9 cellular contexts compared by ENCODE assay signal in the genomic region with DNA sequence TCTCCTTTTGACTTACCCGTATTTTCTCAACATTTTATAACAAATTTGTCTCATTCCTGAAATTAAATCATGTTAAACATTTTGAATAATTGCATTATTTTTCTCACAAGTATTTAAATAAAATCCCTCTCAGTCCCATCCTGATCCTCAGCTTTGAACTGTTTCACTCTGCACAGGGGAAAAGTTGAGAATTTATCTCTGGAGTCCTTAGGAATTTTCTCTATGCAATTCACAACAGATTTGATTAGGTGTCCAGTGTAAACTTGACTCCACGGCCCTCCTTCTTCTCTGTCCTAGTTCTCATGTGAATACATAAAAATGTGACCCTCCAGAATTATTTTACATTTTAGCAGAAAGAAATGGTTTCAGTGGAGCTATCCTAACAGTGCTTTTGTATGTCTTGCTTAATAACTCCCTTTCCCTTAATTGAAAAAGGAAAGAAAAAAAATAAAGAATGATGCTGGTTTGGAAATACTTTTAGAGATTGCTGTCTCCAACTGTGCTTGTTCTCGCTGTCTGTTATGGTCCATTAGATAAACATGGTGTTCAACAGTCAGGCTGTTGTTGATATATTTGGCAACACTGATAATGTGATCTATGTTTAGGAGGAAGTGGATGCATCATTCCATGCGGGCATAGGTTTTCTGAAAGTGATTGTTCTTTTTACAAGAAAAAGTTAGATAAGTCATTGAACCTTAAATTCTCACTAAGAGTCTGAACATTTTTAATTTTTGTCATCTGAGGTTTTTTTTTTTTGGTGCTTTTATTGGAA.
DNase-seq lines count a peak whose midpoint lies in the region; ATAC-seq and TF ChIP-seq lines count a peak whose summit lies in the region.
"Had no signal": no experiment of that assay in that cellular context is flagged by ENCODE, and none has a peak within 500 bp of the region (broad histone marks: within the 10 kb centered on the region; RNA-seq: fewer than 3 reads in every experiment).

No MANE protein-coding gene starts in this region.

- no peaks in the 10 kb centered on the region for H3K27me3 ChIP-seq in kidney epithelial cell (ENCODE audit: control insufficient read depth, insufficient read depth, low read length)
- H3K27me3 ChIP-seq in thoracic aorta (replicated peaks; ENCODE audit: insufficient read depth): no peaks in the 10 kb centered on the region

- peaks cover 12 to 24% of the 10 kb centered on the region in 2 donors for H3K4me1 ChIP-seq in thoracic aorta (ENCODE audit: control insufficient read depth in 1 of 2, low read depth in 2 of 2)

- H3K27ac ChIP-seq in thoracic aorta: peak overlapping the region in 1 of 2 donors; percentile 47

- ATAC-seq in thoracic aorta (ENCODE audit: insufficient number of reproducible peaks, low FRiP score, low read depth) (peak; percentile 39), GM21786 (IDR thresholded peaks at IDR 0.05; ENCODE audit: unreplicated experiment) (no peak), HG03439 (IDR thresholded peaks at IDR 0.05; ENCODE audit: unreplicated experiment) (no peak)

- no peaks in the 10 kb centered on the region for H3K9me3 ChIP-seq in thoracic aorta

- TF ChIP-seq CTCF in kidney epithelial cell (IDR thresholded peaks at IDR 0.05; ENCODE audit: insufficient read depth, low read length, poor library complexity, severe bottlenecking): no peak
- TF ChIP-seq CTCF in thoracic aorta (IDR thresholded peaks at IDR 0.05): no peak

- H3K36me3 ChIP-seq in kidney epithelial cell (ENCODE audit: control insufficient read depth, insufficient read depth, low read length) (no peaks in the 10 kb centered on the region), thoracic aorta (no peaks in the 10 kb centered on the region)

- DNase-seq in M059J (ENCODE audit: low read depth) (peak; percentile 92), astrocyte of the hippocampus (ENCODE audit: low read depth, low spot score) (peak; percentile 37), kidney epithelial cell (ENCODE audit: low read depth) (peak; percentile 67), thoracic aorta (ENCODE audit: low spot score) (no peak), islet precursor cell (no peak)
- no peak for DNase-seq in stimulated activated CD8-positive, alpha-beta memory T cell treated with anti-CD3 and anti-CD28 coated beads, Interleukin-4, amount 100 ng/mL, for 48 hours
- DNase-seq: NCI-H1436 treated with DMSO at 0.1 percent for 48 hours had no signal

- H3K4me3 ChIP-seq in kidney epithelial cell (ENCODE audit: low read depth, low read length): no peak overlapping the region
- peak overlapping the region; percentile 38 for H3K4me3 ChIP-seq in thoracic aorta

Comparison
In these comparisons a context has a peak if more than half of its experiments do, and no peak if none do; other contexts are left out.
1. DNase-seq: peak in M059J (single experiment), astrocyte of the hippocampus (single experiment) and kidney epithelial cell (single experiment); none in thoracic aorta (single experiment), islet precursor cell (single experiment) and stimulated activated CD8-positive, alpha-beta memory T cell treated with anti-CD3 and anti-CD28 coated beads, Interleukin-4, amount 100 ng/mL, for 48 hours (single experiment).